ENCODE assay signal across 8 cellular contexts in genomic region chr12:20510811-20511210, GRCh38.
"Had no signal": no experiment of that assay in that cellular context is flagged by ENCODE, and none has a peak within 500 bp of the region (broad histone marks: within the 10 kb centered on the region; RNA-seq: fewer than 3 reads in every experiment).

No MANE protein-coding gene starts in this region.

- ATAC-seq: HCT116, HepG2 had no signal

- H3K36me3 ChIP-seq: HAP-1 had no signal

- DNase-seq: GM23248, GOT3, H7, HFFc6 had no signal

- H3K4me3 ChIP-seq: GM23248, HAP-1 had no signal

- H3K4me1 ChIP-seq: HAP-1 had no signal

- H3K27ac ChIP-seq: GM23248, HL-60 had no signal

- H3K9me3 ChIP-seq: HAP-1 had no signal
